Comparison of ENCODE assay signal across 16 cellular contexts in the genomic region with DNA sequence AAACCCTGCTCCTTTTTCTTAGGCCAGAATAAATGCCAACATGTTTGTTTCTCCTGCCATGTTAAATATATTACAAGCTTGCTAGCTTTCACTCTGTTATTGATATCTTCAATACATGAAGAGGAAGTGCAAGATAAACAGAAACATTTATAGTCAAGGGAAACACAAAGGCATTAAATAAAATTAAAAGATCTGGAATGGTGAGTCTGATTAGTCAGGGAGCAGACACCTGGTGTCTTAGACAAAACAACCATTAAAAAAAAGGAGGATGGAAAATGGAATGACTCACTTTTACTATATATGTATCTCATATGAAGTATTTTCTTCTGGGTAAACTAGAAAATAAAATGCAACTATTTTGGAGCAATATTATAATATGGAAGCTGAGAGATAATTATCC.
A peak's percentile ranks its signal among the peaks of the same experiment; 100 is the strongest.
DNase-seq lines count a peak whose midpoint lies in the region; ATAC-seq, FAIRE-seq and TF ChIP-seq lines count a peak whose summit lies in the region.
"Had no signal": no experiment of that assay in that cellular context is flagged by ENCODE, and none has a peak within 500 bp of the region (broad histone marks: within the 10 kb centered on the region; RNA-seq: fewer than 3 reads in every experiment).

No MANE protein-coding gene starts in this region.

- no peak for TF ChIP-seq CTCF in epithelial cell of esophagus (IDR thresholded peaks at IDR 0.05; ENCODE audit: insufficient read depth, low read depth, low read length, missing control alignments)

- FAIRE-seq in TTC549 (lab: Jason Lieb, UNC), result peak; percentile 28
- FAIRE-seq: K562 had no signal

- no peak for ATAC-seq in GM18870 (IDR thresholded peaks at IDR 0.05; ENCODE audit: unreplicated experiment)
- ATAC-seq: HCT116, K562 had no signal

- DNase-seq in HPDE6-E6E7 (ENCODE audit: extremely low spot score) (peak; percentile 12), epithelial cell of esophagus (ENCODE audit: low read depth) (peak; percentile 64), renal cortical epithelial cell (ENCODE audit: low read depth) (peak; percentile 11), NK-92 (lab: John Stamatoyannopoulos, UW; ENCODE audit: unreplicated experiment) (no peak), T-helper 1 cell (no peak)
- DNase-seq: CD4-positive, CD25-positive, alpha-beta regulatory T cell; DMS53; NCI-H1436; NCI-H2029; NCI-H748 treated with DMSO at 0.1 percent for 48 hours; PC-9 had no signal

- H3K4me3 ChIP-seq in epithelial cell of esophagus (ENCODE audit: low read length), result no peak overlapping the region
- H3K4me3 ChIP-seq: K562, PC-9, SJSA1 had no signal

Comparison
In these comparisons a context has a peak if more than half of its experiments do, and no peak if none do; other contexts are left out.
1. DNase-seq: peak in HPDE6-E6E7 (single experiment), epithelial cell of esophagus (single experiment) and renal cortical epithelial cell (single experiment); none in NK-92 (single experiment) and T-helper 1 cell (0 of 5).